ENCODE assay signal across 12 cellular contexts in the genomic region with DNA sequence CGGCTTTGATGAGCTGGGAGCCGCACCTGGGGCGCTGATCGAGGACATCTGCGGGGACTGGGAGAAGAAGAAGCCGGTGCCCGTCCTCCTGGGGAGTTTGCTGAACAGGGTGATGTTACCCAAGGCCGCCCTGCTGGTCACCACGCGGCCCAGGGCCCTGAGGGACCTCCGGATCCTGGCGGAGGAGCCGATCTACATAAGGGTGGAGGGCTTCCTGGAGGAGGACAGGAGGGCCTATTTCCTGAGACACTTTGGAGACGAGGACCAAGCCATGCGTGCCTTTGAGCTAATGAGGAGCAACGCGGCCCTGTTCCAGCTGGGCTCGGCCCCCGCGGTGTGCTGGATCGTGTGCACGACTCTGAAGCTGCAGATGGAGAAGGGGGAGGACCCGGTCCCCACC. TPM values are rescaled to one million over a fixed set of nuclear protein-coding genes. Genes with fewer than 3 reads are reported as not detected.
"Had no signal": no experiment of that assay in that cellular context is flagged by ENCODE, and none has a peak within 500 bp of the region (broad histone marks: within the 10 kb centered on the region; RNA-seq: fewer than 3 reads in every experiment).

No MANE protein-coding gene starts in this region.

RNA-seq across cellular contexts. Expression of a gene that starts 16.4 kb away (rescaled TPM):
- total RNA-seq: ascending aorta had no signal

RNA-seq across cellular contexts. Expression of a gene that starts 35.2 kb away (rescaled TPM):
- total RNA-seq: activated CD4-positive, alpha-beta memory T cell treated with anti-CD3 and anti-CD28 coated beads, Interleukin-2, amount 10 ng/mL, durations not matched to agents 7 days and 5 days; activated CD4-positive, alpha-beta T cell treated with anti-CD3 and anti-CD28 coated beads for 36 hours; activated CD4-positive, alpha-beta T cell treated with anti-CD3 and anti-CD28 coated beads, Interleukin-2, amount 10 ng/mL, durations not matched to agents 7 days and 5 days; activated CD8-positive, alpha-beta memory T cell treated with anti-CD3 and anti-CD28 coated beads, Interleukin-2, amount 10 ng/mL, durations not matched to agents 7 days and 5 days; activated CD8-positive, alpha-beta T cell treated with anti-CD3 and anti-CD28 coated beads, Interleukin-2, amount 10 ng/mL, durations not matched to agents 7 days and 5 days; activated naive CD8-positive, alpha-beta T cell treated with anti-CD3 and anti-CD28 coated beads, Interleukin-2, amount 10 ng/mL, durations not matched to agents 7 days and 5 days; activated T-helper 2 cell treated with anti-CD3 and anti-CD28 coated beads, Interferon-gamma antibody, Interleukin-2, Interleukin-4, amounts not matched to agents 10 μg/mL and 5 μg/mL and 100 μg/mL, durations not matched to agents 14 hours and 24 hours and 36 hours; ascending aorta; bronchial epithelial cell; chondrocyte had no signal
- polyA plus RNA-seq: adipose tissue had no signal

RNA-seq across cellular contexts. Expression of a gene that starts 55.5 kb away (rescaled TPM):
- total RNA-seq: ascending aorta, bronchial epithelial cell, chondrocyte had no signal
- polyA plus RNA-seq: cardiac muscle cell had no signal
